11 cellular contexts compared by ENCODE assay signal in the genomic region with DNA sequence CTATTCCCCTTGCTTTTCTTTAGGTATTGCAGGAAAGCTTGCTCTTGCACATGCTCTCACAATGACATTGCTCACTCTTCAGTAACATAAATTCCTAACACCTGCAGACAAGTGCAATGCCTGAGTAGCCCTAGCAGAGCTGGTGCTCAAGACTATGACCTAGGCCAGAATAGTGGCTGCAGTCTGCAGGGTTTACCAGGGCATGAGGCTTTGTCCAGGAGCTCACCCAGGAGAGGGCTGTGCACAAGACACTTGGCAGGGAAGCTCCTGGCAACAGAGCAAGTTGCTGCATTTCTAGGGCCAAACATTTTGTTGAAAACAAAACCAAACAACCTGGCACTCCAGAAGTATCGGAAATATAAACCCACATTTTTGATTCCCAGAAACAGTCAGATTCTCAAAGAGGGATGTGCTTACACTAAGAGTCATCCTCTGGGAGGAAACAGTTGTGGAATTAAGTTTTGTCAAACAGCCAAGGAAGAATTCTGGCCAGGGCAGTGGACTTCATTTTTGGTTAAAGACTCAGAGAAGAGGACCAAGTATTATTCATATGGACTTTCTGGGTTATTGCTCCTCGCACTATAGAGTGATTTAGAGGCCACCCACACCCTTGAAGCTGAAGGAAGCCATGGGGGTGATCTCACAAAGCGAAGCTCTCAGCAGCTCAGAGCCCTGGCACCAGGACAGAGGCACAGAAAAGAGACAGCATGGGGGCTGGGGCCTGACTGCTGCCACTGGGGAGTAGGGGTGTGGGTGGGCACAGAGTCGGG. TPM values are rescaled to one million over a fixed set of nuclear protein-coding genes. Genes with fewer than 3 reads are reported as not detected.
A peak's percentile ranks its signal among the peaks of the same experiment; 100 is the strongest.
DNase-seq lines count a peak whose midpoint lies in the region; ATAC-seq lines count a peak whose summit lies in the region.
"Had no signal": no experiment of that assay in that cellular context is flagged by ENCODE, and none has a peak within 500 bp of the region (broad histone marks: within the 10 kb centered on the region; RNA-seq: fewer than 3 reads in every experiment).

No MANE protein-coding gene starts in this region.

- no peak overlapping the region for H3K4me3 Mint-ChIP-seq in T-helper 2 cell treated with Interferon-gamma antibody and Interleukin-4, amounts not matched to agents 5 μg/mL and 100 μg/mL, for 36 hours
- no peak overlapping the region for H3K4me3 Mint-ChIP-seq in stimulated activated naive B cell treated with anti-CD40 and anti-IgM and Interleukin-4, amounts not matched to agents 10 μg/mL and 1 μg/mL and 100 μg/mL, for 72 hours
- H3K4me3 Mint-ChIP-seq in activated T-helper 1 cell treated with anti-CD3 and anti-CD28 coated beads, Interleukin-12 subunit alpha, Interleukin-12 subunit beta, Interleukin-2, Interleukin-4 antibody, amounts not matched to agents 30 ng/mL and 10 ng/mL and 1 ng/mL, durations not matched to agents 14 hours and 24 hours and 36 hours, result no peak overlapping the region

- peak overlapping the region; percentile 23 for H3K9ac ChIP-seq in adipocyte (ENCODE audit: low read length)

- DNase-seq in T-helper 2 cell treated with Interferon-gamma antibody and Interleukin-4, amounts not matched to agents 5 μg/mL and 100 μg/mL, for 36 hours (ENCODE audit: low spot score), result no peak
- DNase-seq in T-helper 2 cell (no peak), adipocyte (ENCODE audit: low read depth) (peak; percentile 89), globus pallidus (ENCODE audit: low spot score) (peak; percentile 22), DMS79 (lab: John Stamatoyannopoulos, UW) (no peak), NOMO-1 (lab: John Stamatoyannopoulos, UW; ENCODE audit: unreplicated experiment in 2 of 2) (no peak)
- DNase-seq in stimulated activated naive B cell treated with anti-CD40 and anti-IgM and Interleukin-4, amounts not matched to agents 10 μg/mL and 1 μg/mL and 100 μg/mL, for 72 hours, result no peak
- DNase-seq in activated T-helper 1 cell treated with anti-CD3 and anti-CD28 coated beads, Interleukin-12 subunit alpha, Interleukin-12 subunit beta, Interleukin-2, Interleukin-4 antibody, amounts not matched to agents 30 ng/mL and 10 ng/mL and 1 ng/mL, durations not matched to agents 14 hours and 24 hours and 36 hours (ENCODE audit: low spot score), result no peak
- DNase-seq: activated naive CD4-positive, alpha-beta T cell; kidney glomerular epithelial cell; NCI-H1417 treated with DMSO at 0.1 percent for 48 hours had no signal

- peaks cover 2% of the 10 kb centered on the region for H3K4me1 Mint-ChIP-seq in T-helper 2 cell treated with Interferon-gamma antibody and Interleukin-4, amounts not matched to agents 5 μg/mL and 100 μg/mL, for 36 hours (ENCODE audit: low read depth)
- H3K4me1 Mint-ChIP-seq in stimulated activated naive B cell treated with anti-CD40 and anti-IgM and Interleukin-4, amounts not matched to agents 10 μg/mL and 1 μg/mL and 100 μg/mL, for 72 hours, result peaks cover 0 to 8% of the 10 kb centered on the region in 2 donors
- H3K4me1 Mint-ChIP-seq in activated T-helper 1 cell treated with anti-CD3 and anti-CD28 coated beads, Interleukin-12 subunit alpha, Interleukin-12 subunit beta, Interleukin-2, Interleukin-4 antibody, amounts not matched to agents 30 ng/mL and 10 ng/mL and 1 ng/mL, durations not matched to agents 14 hours and 24 hours and 36 hours (ENCODE audit: low read depth), result peaks cover 6% of the 10 kb centered on the region

- peak overlapping the region; percentile 25 for H3K4me3 ChIP-seq in adipocyte (ENCODE audit: low read length)

- no peaks in the 10 kb centered on the region for H3K9me3 ChIP-seq in adipocyte (ENCODE audit: control insufficient read depth, low read length)

- no peaks in the 10 kb centered on the region for H3K27me3 Mint-ChIP-seq in T-helper 2 cell treated with Interferon-gamma antibody and Interleukin-4, amounts not matched to agents 5 μg/mL and 100 μg/mL, for 36 hours (ENCODE audit: low read depth)
- no peaks in the 10 kb centered on the region for H3K27me3 Mint-ChIP-seq in stimulated activated naive B cell treated with anti-CD40 and anti-IgM and Interleukin-4, amounts not matched to agents 10 μg/mL and 1 μg/mL and 100 μg/mL, for 72 hours
- H3K27me3 Mint-ChIP-seq in activated T-helper 1 cell treated with anti-CD3 and anti-CD28 coated beads, Interleukin-12 subunit alpha, Interleukin-12 subunit beta, Interleukin-2, Interleukin-4 antibody, amounts not matched to agents 30 ng/mL and 10 ng/mL and 1 ng/mL, durations not matched to agents 14 hours and 24 hours and 36 hours (ENCODE audit: insufficient read depth), result no peaks in the 10 kb centered on the region

- peaks cover 55% of the 10 kb centered on the region for H3K36me3 Mint-ChIP-seq in T-helper 2 cell treated with Interferon-gamma antibody and Interleukin-4, amounts not matched to agents 5 μg/mL and 100 μg/mL, for 36 hours (ENCODE audit: low read depth)
- H3K36me3 Mint-ChIP-seq in stimulated activated naive B cell treated with anti-CD40 and anti-IgM and Interleukin-4, amounts not matched to agents 10 μg/mL and 1 μg/mL and 100 μg/mL, for 72 hours, result peaks cover 50 to 73% of the 10 kb centered on the region in 2 donors
- peaks cover 44% of the 10 kb centered on the region for H3K36me3 Mint-ChIP-seq in activated T-helper 1 cell treated with anti-CD3 and anti-CD28 coated beads, Interleukin-12 subunit alpha, Interleukin-12 subunit beta, Interleukin-2, Interleukin-4 antibody, amounts not matched to agents 30 ng/mL and 10 ng/mL and 1 ng/mL, durations not matched to agents 14 hours and 24 hours and 36 hours (ENCODE audit: low read depth)

- peaks cover 14% of the 10 kb centered on the region for H3K36me3 ChIP-seq in adipocyte (ENCODE audit: control insufficient read depth, insufficient read depth, low read length, severe bottlenecking)

- H3K27ac Mint-ChIP-seq in T-helper 2 cell treated with Interferon-gamma antibody and Interleukin-4, amounts not matched to agents 5 μg/mL and 100 μg/mL, for 36 hours, result peak overlapping the region; percentile 65
- peak overlapping the region; percentile 56 for H3K27ac Mint-ChIP-seq in stimulated activated naive B cell treated with anti-CD40 and anti-IgM and Interleukin-4, amounts not matched to agents 10 μg/mL and 1 μg/mL and 100 μg/mL, for 72 hours
- H3K27ac Mint-ChIP-seq in activated T-helper 1 cell treated with anti-CD3 and anti-CD28 coated beads, Interleukin-12 subunit alpha, Interleukin-12 subunit beta, Interleukin-2, Interleukin-4 antibody, amounts not matched to agents 30 ng/mL and 10 ng/mL and 1 ng/mL, durations not matched to agents 14 hours and 24 hours and 36 hours, result no peak overlapping the region

- no peaks in the 10 kb centered on the region for H3K9me3 Mint-ChIP-seq in T-helper 2 cell treated with Interferon-gamma antibody and Interleukin-4, amounts not matched to agents 5 μg/mL and 100 μg/mL, for 36 hours
- H3K9me3 Mint-ChIP-seq in stimulated activated naive B cell treated with anti-CD40 and anti-IgM and Interleukin-4, amounts not matched to agents 10 μg/mL and 1 μg/mL and 100 μg/mL, for 72 hours, result no peaks in the 10 kb centered on the region
- H3K9me3 Mint-ChIP-seq in activated T-helper 1 cell treated with anti-CD3 and anti-CD28 coated beads, Interleukin-12 subunit alpha, Interleukin-12 subunit beta, Interleukin-2, Interleukin-4 antibody, amounts not matched to agents 30 ng/mL and 10 ng/mL and 1 ng/mL, durations not matched to agents 14 hours and 24 hours and 36 hours, result no peaks in the 10 kb centered on the region

- intact Hi-C loops in activated T-helper 1 cell treated with anti-CD3 and anti-CD28 coated beads, Interleukin-12 subunit alpha, Interleukin-12 subunit beta, Interleukin-2, Interleukin-4 antibody, amounts not matched to agents 30 ng/mL and 10 ng/mL and 1 ng/mL, durations not matched to agents 14 hours and 24 hours and 36 hours (cut with micrococcal nuclease), result no loop called here

- no peak for ATAC-seq in stimulated activated naive B cell treated with anti-CD40 and anti-IgM and Interleukin-4, amounts not matched to agents 10 μg/mL and 1 μg/mL and 100 μg/mL, for 72 hours (replicated peaks)

- peaks cover 64% of the 10 kb centered on the region for H3K4me1 ChIP-seq in adipocyte (ENCODE audit: control insufficient read depth, insufficient read depth, low read length)

- H3K27me3 ChIP-seq in adipocyte (replicated peaks; ENCODE audit: control insufficient read depth, insufficient read depth, low read length), result no peaks in the 10 kb centered on the region

RNA-seq across cellular contexts. Expression of a gene that starts 44.9 kb away (rescaled TPM):
- total RNA-seq in activated T-helper 1 cell treated with anti-CD3 and anti-CD28 coated beads, Interleukin-12 subunit alpha, Interleukin-12 subunit beta, Interleukin-2, Interleukin-4 antibody, amounts not matched to agents 30 ng/mL and 10 ng/mL and 1 ng/mL, durations not matched to agents 14 hours and 24 hours and 36 hours, result 315 and 317 TPM in 2 replicates

Comparison
In these comparisons a context has a peak if more than half of its experiments do, and no peak if none do; other contexts are left out.
1. DNase-seq: peak in adipocyte (single experiment) and globus pallidus (single experiment); none in T-helper 2 cell treated with Interferon-gamma antibody and Interleukin-4, amounts not matched to agents 5 μg/mL and 100 μg/mL, for 36 hours (single experiment), T-helper 2 cell (0 of 5), stimulated activated naive B cell treated with anti-CD40 and anti-IgM and Interleukin-4, amounts not matched to agents 10 μg/mL and 1 μg/mL and 100 μg/mL, for 72 hours (single experiment), DMS79 (single experiment), activated T-helper 1 cell treated with anti-CD3 and anti-CD28 coated beads, Interleukin-12 subunit alpha, Interleukin-12 subunit beta, Interleukin-2, Interleukin-4 antibody, amounts not matched to agents 30 ng/mL and 10 ng/mL and 1 ng/mL, durations not matched to agents 14 hours and 24 hours and 36 hours (single experiment) and NOMO-1 (0 of 2).